ENCODE assay signal across 8 cellular contexts in genomic region chr10:133308431-133309110, GRCh38. TPM values are rescaled to one million over a fixed set of nuclear protein-coding genes. Genes with fewer than 3 reads are reported as not detected.
A peak's percentile ranks its signal among the peaks of the same experiment; 100 is the strongest.
DNase-seq lines count a peak whose midpoint lies in the region; ATAC-seq and TF ChIP-seq lines count a peak whose summit lies in the region.

TSS of gene TUBGCP2 (minus strand) at chr10:133308872. CDS start at chr10:133302941, 5,931 bp downstream.
TSS of gene ZNF511 (plus strand) at chr10:133308914. CDS start at chr10:133308944, 30 bp downstream.

- peaks cover 36% of the 10 kb centered on the region for H3K4me1 Mint-ChIP-seq in CD8-positive, alpha-beta T cell (ENCODE audit: low read depth)
- peaks cover 43% of the 10 kb centered on the region for H3K4me1 Mint-ChIP-seq in activated T-cell treated with anti-CD3 and anti-CD28 coated beads, Interleukin-2, amount 50 U/mL, for 24 hours (ENCODE audit: low read depth)

- peaks cover 29% of the 10 kb centered on the region for H3K36me3 ChIP-seq in CD8-positive, alpha-beta T cell (ENCODE audit: insufficient read depth, low read length)
- no peaks in the 10 kb centered on the region for H3K36me3 ChIP-seq in PC-9 (ENCODE audit: low read depth)
- H3K36me3 ChIP-seq in muscle layer of duodenum (ENCODE audit: control insufficient read depth in 1 of 2, insufficient read depth in 2 of 2, low read length in 2 of 2) = peaks cover 0 to 40% of the 10 kb centered on the region in 2 donors

- H3K4me2 ChIP-seq in PC-9 = peak within 1 kb of the TSS; percentile 81

- TF ChIP-seq CTCF in CD8-positive, alpha-beta T cell (IDR thresholded peaks at IDR 0.05) = no peak
- TF ChIP-seq CTCF in PC-9 (conservative IDR thresholded peaks at IDR 0.05) = no peak

- peak within 1 kb of the TSS; percentile 80 for H2AFZ ChIP-seq in PC-9

- no peaks in the 10 kb centered on the region for H3K9me2 ChIP-seq in PC-9 (ENCODE audit: insufficient read depth)

- peaks cover 15% of the 10 kb centered on the region for H4K20me1 ChIP-seq in PC-9 (ENCODE audit: insufficient read depth)

- no peaks in the 10 kb centered on the region for H3K9me3 Mint-ChIP-seq in CD8-positive, alpha-beta T cell
- no peaks in the 10 kb centered on the region for H3K9me3 Mint-ChIP-seq in activated T-cell treated with anti-CD3 and anti-CD28 coated beads, Interleukin-2, amount 50 U/mL, for 24 hours

- H3K4me3 Mint-ChIP-seq in CD8-positive, alpha-beta T cell = peak within 1 kb of the TSS; percentile 99
- peak within 1 kb of the TSS; percentile 96 for H3K4me3 Mint-ChIP-seq in activated T-cell treated with anti-CD3 and anti-CD28 coated beads, Interleukin-2, amount 50 U/mL, for 24 hours

- peak; percentile 49 for ATAC-seq in CD8-positive, alpha-beta T cell
- ATAC-seq in GM19372 (IDR thresholded peaks at IDR 0.05; ENCODE audit: low read depth, unreplicated experiment) (peak; percentile 69), HG03520 (IDR thresholded peaks at IDR 0.05; ENCODE audit: unreplicated experiment) (peak; percentile 69), esophagus mucosa (peak; percentile 84)

- POLR2A ChIA-PET in CD8-positive, alpha-beta T cell (lab: Charles Lee) = interaction anchor here (1.4 kb wide), 1 partner anchor 30 kb away, joined by 4 read pairs; no protein-coding TSS in a partner anchor
- POLR2A ChIA-PET in PC-9 (lab: Charles Lee; ENCODE audit: unreplicated experiment) = no interaction called here

- H3K27me3 Mint-ChIP-seq in CD8-positive, alpha-beta T cell (ENCODE audit: low read depth) = no peaks in the 10 kb centered on the region
- no peaks in the 10 kb centered on the region for H3K27me3 Mint-ChIP-seq in activated T-cell treated with anti-CD3 and anti-CD28 coated beads, Interleukin-2, amount 50 U/mL, for 24 hours

- H3K4me3 ChIP-seq in CD8-positive, alpha-beta T cell (ENCODE audit: low read depth, low read length) = peak within 1 kb of the TSS; percentile 72
- H3K4me3 ChIP-seq in PC-9 (peak within 1 kb of the TSS; percentile 88), muscle layer of duodenum (ENCODE audit: low read depth in 1 of 2, low read length in 2 of 2) (peak within 1 kb of the TSS; percentile 90 to 98)

- DNase-seq in CD8-positive, alpha-beta T cell = peak; percentile 82 to 95 (median 88)
- peak; percentile 44 to 80 for DNase-seq in PC-9
- peak; percentile 96 for DNase-seq in activated T-cell treated with anti-CD3 and anti-CD28 coated beads, Interleukin-2, amount 50 U/mL, for 24 hours
- peak; percentile 77 to 88 for DNase-seq in stimulated activated CD8-positive, alpha-beta memory T cell treated with anti-CD3 and anti-CD28 coated beads, Interleukin-7, amount 100 ng/mL, for 4 hours (ENCODE audit: low read depth in 2 of 2)

- H3K36me3 Mint-ChIP-seq in CD8-positive, alpha-beta T cell = peaks cover 52% of the 10 kb centered on the region
- peaks cover 69% of the 10 kb centered on the region for H3K36me3 Mint-ChIP-seq in activated T-cell treated with anti-CD3 and anti-CD28 coated beads, Interleukin-2, amount 50 U/mL, for 24 hours (ENCODE audit: low read depth)

- BruUV-seq in PC-9 (replicated peaks; lab: Mats Ljungman, UMichigan) = TSS peak; percentile 39

- no peaks in the 10 kb centered on the region for H3K27me3 ChIP-seq in CD8-positive, alpha-beta T cell (ENCODE audit: insufficient read depth, low read length)
- no peaks in the 10 kb centered on the region for H3K27me3 ChIP-seq in PC-9 (ENCODE audit: insufficient read depth, low read depth)
- no peaks in the 10 kb centered on the region for H3K27me3 ChIP-seq in muscle layer of duodenum (ENCODE audit: low read depth, low read length)

- intact Hi-C loops in CD8-positive, alpha-beta T cell (cut with DNase I, micrococcal nuclease) = loop anchor here (1.0 to 5.0 kb wide), 11 partner anchors 27 to 1001 kb away; partner anchors contain the start of genes PAOX (in 2 of the 2), FUOM (in 1 of the 2), MTG1 (in 1 of the 2) and STK32C (in 1 of the 2)
- intact Hi-C loops in PC-9 (cut with micrococcal nuclease; ENCODE audit: unreplicated experiment) = loop anchor here (2.0 to 10.0 kb wide), 2 partner anchors 52 to 164 kb away; no protein-coding TSS in a partner anchor

- no peaks in the 10 kb centered on the region for H3F3A ChIP-seq in PC-9 (ENCODE audit: insufficient read depth, low read depth)

- no peaks in the 10 kb centered on the region for H3K9me3 ChIP-seq in CD8-positive, alpha-beta T cell (ENCODE audit: low read length)
- H3K9me3 ChIP-seq in PC-9 (ENCODE audit: insufficient read depth, low read depth) = no peaks in the 10 kb centered on the region
- no peaks in the 10 kb centered on the region for H3K9me3 ChIP-seq in muscle layer of duodenum (ENCODE audit: control insufficient read depth in 1 of 2, low read length in 2 of 2)

- H3K27ac ChIP-seq in CD8-positive, alpha-beta T cell (ENCODE audit: low read depth, low read length) = peak within 1 kb of the TSS; percentile 99
- H3K27ac ChIP-seq in PC-9 = peak within 1 kb of the TSS; percentile 65
- H3K27ac ChIP-seq in muscle layer of duodenum (ENCODE audit: low read length) = peak within 1 kb of the TSS; percentile 96

- CTCF ChIA-PET in CD8-positive, alpha-beta T cell (lab: Charles Lee) = interaction anchor here (0.7 to 2.0 kb wide), 18 partner anchors 9 to 210 kb away, joined by 3 to 23 read pairs (median 6); partner anchors contain the start of gene ADAM8
- CTCF ChIA-PET in PC-9 (lab: Charles Lee) = no interaction called here

- H3K27ac Mint-ChIP-seq in CD8-positive, alpha-beta T cell = peak within 1 kb of the TSS; percentile 100
- H3K27ac Mint-ChIP-seq in activated T-cell treated with anti-CD3 and anti-CD28 coated beads, Interleukin-2, amount 50 U/mL, for 24 hours = peak within 1 kb of the TSS; percentile 98

- H3K4me1 ChIP-seq in CD8-positive, alpha-beta T cell (ENCODE audit: insufficient read depth, low read length) = peaks cover 18% of the 10 kb centered on the region
- H3K4me1 ChIP-seq in PC-9 (replicated peaks; ENCODE audit: insufficient read depth) = peaks cover 11% of the 10 kb centered on the region
- peaks cover 8 to 34% of the 10 kb centered on the region in 2 donors for H3K4me1 ChIP-seq in muscle layer of duodenum (ENCODE audit: control insufficient read depth in 1 of 2, insufficient read depth in 2 of 2, low read length in 2 of 2)

- H3K79me2 ChIP-seq in PC-9 (ENCODE audit: low read depth) = peaks cover 39% of the 10 kb centered on the region

RNA-seq across cellular contexts. Expression of gene TUBGCP2, which starts in this region (rescaled TPM):
- 10 to 100 TPM; 74.4 to 79.1 TPM for total RNA-seq in CD8-positive, alpha-beta T cell
- total RNA-seq in PC-9 (2021) (40.7 and 52.8 TPM in 2 replicates), esophagus mucosa (35.8 TPM)

RNA-seq across cellular contexts. Expression of gene ZNF511, which starts in this region (rescaled TPM):
- 10 to 100 TPM; 36.5 to 38.8 TPM for total RNA-seq in CD8-positive, alpha-beta T cell
- total RNA-seq in PC-9 (2021) = 40.1 and 44.7 TPM in 2 replicates
- total RNA-seq in esophagus mucosa = 34.9 TPM

Comparison
In these comparisons a context has a peak if more than half of its experiments do, and no peak if none do; other contexts are left out.
1. Peak in every context shown above with its lines: DNase-seq, ATAC-seq, H3K4me3 ChIP-seq and H3K27ac ChIP-seq.